23 cellular contexts compared by ENCODE assay signal in the genomic region with DNA sequence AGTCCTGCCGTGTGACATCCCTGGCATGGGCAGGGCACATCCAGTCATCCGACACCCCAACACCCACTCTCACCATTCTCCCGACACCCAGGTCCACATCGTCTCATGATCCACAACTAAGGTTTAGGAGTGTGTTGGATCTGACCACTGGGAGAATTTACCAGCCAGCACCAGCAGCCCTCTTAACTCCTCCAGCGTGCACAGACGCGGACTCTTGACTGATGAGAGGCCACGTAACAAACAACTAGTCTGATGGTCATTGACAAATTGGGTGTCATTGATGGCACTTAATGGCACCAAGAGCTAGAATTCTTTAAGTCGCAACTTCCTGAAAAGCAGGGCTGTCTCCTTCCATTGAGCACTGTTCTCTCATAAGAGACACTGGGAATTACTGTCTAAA.
"Had no signal": no experiment of that assay in that cellular context is flagged by ENCODE, and none has a peak within 500 bp of the region (broad histone marks: within the 10 kb centered on the region; RNA-seq: fewer than 3 reads in every experiment).

No MANE protein-coding gene starts in this region.

- H3K27ac Mint-ChIP-seq: activated B cell treated with CpG ODN at 0.5 μM for 24 hours; activated CD4-positive, alpha-beta memory T cell treated with anti-CD3 and anti-CD28 coated beads for 36 hours; activated CD4-positive, alpha-beta T cell treated with anti-CD3 and anti-CD28 coated beads, Interleukin-2, amount 10 ng/mL, durations not matched to agents 7 days and 5 days; activated naive CD4-positive, alpha-beta T cell treated with anti-CD3 and anti-CD28 coated beads, Interleukin-2, amount 10 ng/mL, durations not matched to agents 7 days and 5 days; activated naive CD8-positive, alpha-beta T cell treated with anti-CD3 and anti-CD28 coated beads for 36 hours; activated T-cell treated with anti-CD3 and anti-CD28 coated beads, Interleukin-2, amount 50 U/mL, for 72 hours; activated T-helper 2 cell treated with anti-CD3 and anti-CD28 coated beads, Interferon-gamma antibody, Interleukin-2, Interleukin-4, amounts not matched to agents 10 μg/mL and 5 μg/mL and 100 μg/mL, durations not matched to agents 14 hours and 24 hours and 36 hours; T-cell had no signal

- H3K27me3 Mint-ChIP-seq: activated B cell treated with CpG ODN at 0.5 μM for 24 hours; activated CD4-positive, alpha-beta T cell treated with anti-CD3 and anti-CD28 coated beads, Interleukin-2, amount 10 ng/mL, durations not matched to agents 7 days and 5 days had no signal

- H3K4me3 Mint-ChIP-seq: activated B cell treated with CpG ODN at 0.5 μM for 24 hours; activated CD4-positive, alpha-beta memory T cell treated with anti-CD3 and anti-CD28 coated beads for 36 hours; activated CD4-positive, alpha-beta T cell treated with anti-CD3 and anti-CD28 coated beads, Interleukin-2, amount 10 ng/mL, durations not matched to agents 7 days and 5 days; activated naive CD4-positive, alpha-beta T cell treated with anti-CD3 and anti-CD28 coated beads, Interleukin-2, amount 10 ng/mL, durations not matched to agents 7 days and 5 days; activated naive CD8-positive, alpha-beta T cell treated with anti-CD3 and anti-CD28 coated beads for 36 hours; activated T-cell treated with anti-CD3 and anti-CD28 coated beads, Interleukin-2, amount 50 U/mL, for 72 hours; T-cell had no signal

- H3K27ac ChIP-seq: brain microvascular endothelial cell, cardiac muscle cell, SK-N-MC had no signal

- H3K9me3 Mint-ChIP-seq: activated B cell treated with CpG ODN at 0.5 μM for 24 hours; activated CD4-positive, alpha-beta T cell treated with anti-CD3 and anti-CD28 coated beads, Interleukin-2, amount 10 ng/mL, durations not matched to agents 7 days and 5 days; activated naive CD4-positive, alpha-beta T cell treated with anti-CD3 and anti-CD28 coated beads, Interleukin-2, amount 10 ng/mL, durations not matched to agents 7 days and 5 days; activated naive CD8-positive, alpha-beta T cell treated with anti-CD3 and anti-CD28 coated beads for 36 hours; activated T-cell treated with anti-CD3 and anti-CD28 coated beads, Interleukin-2, amount 50 U/mL, for 72 hours; activated T-helper 2 cell treated with anti-CD3 and anti-CD28 coated beads, Interferon-gamma antibody, Interleukin-2, Interleukin-4, amounts not matched to agents 10 μg/mL and 5 μg/mL and 100 μg/mL, durations not matched to agents 14 hours and 24 hours and 36 hours; T-cell had no signal

- DNase-seq: activated B cell treated with CpG ODN at 0.5 μM for 24 hours; activated CD4-positive, alpha-beta memory T cell treated with anti-CD3 and anti-CD28 coated beads for 36 hours; activated CD4-positive, alpha-beta T cell treated with anti-CD3 and anti-CD28 coated beads, Interleukin-2, amount 10 ng/mL, durations not matched to agents 7 days and 5 days; activated gamma-delta T cell treated with Interleukin-2 at 50 U/mL for 16 hours; activated naive CD4-positive, alpha-beta T cell treated with anti-CD3 and anti-CD28 coated beads, Interleukin-2, amount 10 ng/mL, durations not matched to agents 7 days and 5 days; activated naive CD8-positive, alpha-beta T cell treated with anti-CD3 and anti-CD28 coated beads for 36 hours; activated T-cell treated with anti-CD3 and anti-CD28 coated beads, Interleukin-2, amount 50 U/mL, for 72 hours; brain microvascular endothelial cell; cerebellar nuclear complex; NCI-H1092; NCI-H1417; NCI-H1930; NCI-H2171; NCI-H2227 treated with DMSO at 0.1 percent for 48 hours; NCI-H446 treated with DMSO at 0.1 percent for 48 hours; NCI-H526 treated with DMSO at 0.1 percent for 48 hours; T-cell; T-helper 2 cell; T1000 had no signal

- H3K36me3 Mint-ChIP-seq: activated CD4-positive, alpha-beta memory T cell treated with anti-CD3 and anti-CD28 coated beads for 36 hours; activated naive CD4-positive, alpha-beta T cell treated with anti-CD3 and anti-CD28 coated beads, Interleukin-2, amount 10 ng/mL, durations not matched to agents 7 days and 5 days; activated naive CD8-positive, alpha-beta T cell treated with anti-CD3 and anti-CD28 coated beads for 36 hours; T-cell had no signal

- H3K4me3 ChIP-seq: cardiac muscle cell, SK-N-MC had no signal

- H3K27me3 ChIP-seq: brain microvascular endothelial cell, cardiac muscle cell had no signal

- ATAC-seq: activated T-cell treated with anti-CD3 and anti-CD28 coated beads, Interleukin-2, amount 50 U/mL, for 72 hours; Right ventricle myocardium inferior; T-cell had no signal

- H3K36me3 ChIP-seq: brain microvascular endothelial cell, cardiac muscle cell had no signal
